ENCODE assay signal across 8 cellular contexts in genomic region chr15:73964736-73965093, GRCh38. TPM values are rescaled to one million over a fixed set of nuclear protein-coding genes. Genes with fewer than 3 reads are reported as not detected.
DNase-seq lines count a peak whose midpoint lies in the region; ATAC-seq and TF ChIP-seq lines count a peak whose summit lies in the region.

No MANE protein-coding gene starts in this region.

- DNase-seq in CD8-positive, alpha-beta memory T cell: peak; percentile 76 to 89 (median 82)
- DNase-seq in NCI-H1092 (lab: John Stamatoyannopoulos, UW) (peak; percentile 50), T-helper 1 cell (peak; percentile 58 to 84 (median 76)), adrenal gland (peak; percentile 75 to 94 (median 85)), right atrium auricular region (ENCODE audit: low spot score) (peak; percentile 89), sciatic nerve (ENCODE audit: low spot score) (peak; percentile 90)

- H3K36me3 ChIP-seq in CD8-positive, alpha-beta memory T cell (ENCODE audit: insufficient read depth, low read length): no peaks in the 10 kb centered on the region
- H3K36me3 ChIP-seq in adrenal gland (replicated peaks in 1 of 2): no peaks in the 10 kb centered on the region
- no peaks in the 10 kb centered on the region for H3K36me3 ChIP-seq in right atrium auricular region

- peaks cover 24 to 31% (median 30%) of the 10 kb centered on the region in 3 donors for H3K4me1 Mint-ChIP-seq in CD8-positive, alpha-beta memory T cell

- H3K9me3 Mint-ChIP-seq in CD8-positive, alpha-beta memory T cell: no peaks in the 10 kb centered on the region

- peak overlapping the region in 6 of 8 donors; percentile 2 to 77 (median 18) for H3K27ac Mint-ChIP-seq in CD8-positive, alpha-beta memory T cell

- CTCF ChIA-PET in CD8-positive, alpha-beta memory T cell (lab: Charles Lee): interaction anchor here (0.7 to 9.0 kb wide), 13 partner anchors 8 to 92 kb away, joined by 3 to 71 read pairs (median 4); partner anchors contain the start of genes STOML1 and TBC1D21

- H3K27ac ChIP-seq in CD8-positive, alpha-beta memory T cell (ENCODE audit: low read depth, low read length): no peak overlapping the region
- H3K27ac ChIP-seq in adrenal gland (peak overlapping the region in 1 of 5 donors; percentile 26), right atrium auricular region (no peak overlapping the region)

- H3K36me3 Mint-ChIP-seq in CD8-positive, alpha-beta memory T cell: no peaks in the 10 kb centered on the region

- H3K4me3 Mint-ChIP-seq in CD8-positive, alpha-beta memory T cell: peak overlapping the region; percentile 30 to 93 (median 81)

- POLR2A ChIA-PET in CD8-positive, alpha-beta memory T cell (lab: Charles Lee): interaction anchor here (0.9 kb wide), 2 partner anchors 13 to 37 kb away, joined by 4 to 5 read pairs; no protein-coding TSS in a partner anchor

- no peaks in the 10 kb centered on the region for H3K27me3 ChIP-seq in CD8-positive, alpha-beta memory T cell (ENCODE audit: insufficient read depth, low read length, poor library complexity, severe bottlenecking)
- no peaks in the 10 kb centered on the region for H3K27me3 ChIP-seq in adrenal gland
- no peaks in the 10 kb centered on the region for H3K27me3 ChIP-seq in right atrium auricular region

- peak overlapping the region; percentile 72 for H3K4me3 ChIP-seq in CD8-positive, alpha-beta memory T cell (ENCODE audit: low read length)
- H3K4me3 ChIP-seq in adrenal gland (no peak overlapping the region), right atrium auricular region (no peak overlapping the region)

- no peak for TF ChIP-seq POLR2A in adrenal gland (IDR thresholded peaks at IDR 0.05)

- peaks cover 30% of the 10 kb centered on the region for H3K4me1 ChIP-seq in CD8-positive, alpha-beta memory T cell (ENCODE audit: insufficient read depth, low read length)
- H3K4me1 ChIP-seq in adrenal gland (replicated peaks in 1 of 2) (peaks cover 0 to 4% of the 10 kb centered on the region in 2 donors), right atrium auricular region (peaks cover 0 to 6% of the 10 kb centered on the region in 2 donors)

- intact Hi-C loops in adrenal gland (cut with DNase I) (no loop called here), sciatic nerve (cut with DNase I) (no loop called here)

- H3K9me3 ChIP-seq in CD8-positive, alpha-beta memory T cell (ENCODE audit: low read length): no peaks in the 10 kb centered on the region
- H3K9me3 ChIP-seq in adrenal gland (replicated peaks in 1 of 3) (no peaks in the 10 kb centered on the region), right atrium auricular region (no peaks in the 10 kb centered on the region)

- 5 to 8% (median 7%) methylated on average over 3 to 11 of the region's 11 CpGs for WGBS in adrenal gland, 4 donors

- peaks cover 0 to 1% of the 10 kb centered on the region in 2 donors for H3K27me3 Mint-ChIP-seq in CD8-positive, alpha-beta memory T cell

- peak; percentile 51 for ATAC-seq in GM21528 (IDR thresholded peaks at IDR 0.05; ENCODE audit: low FRiP score, unreplicated experiment)
- ATAC-seq in sciatic nerve: peak; percentile 95
- ATAC-seq in HG02763 (IDR thresholded peaks at IDR 0.05; ENCODE audit: unreplicated experiment): no peak

- TF ChIP-seq CTCF in adrenal gland (IDR thresholded peaks at IDR 0.05): peak; percentile 92 to 98 (median 96)
- peak; percentile 88 to 96 for TF ChIP-seq CTCF in right atrium auricular region (IDR thresholded peaks at IDR 0.05)

RNA-seq across cellular contexts. Expression of gene STOML1, which starts 27.4 kb away (rescaled TPM):
- total RNA-seq in CD8-positive, alpha-beta memory T cell: 10 to 100 TPM; 13.2 to 13.3 TPM
- polyA plus RNA-seq in CD8-positive, alpha-beta memory T cell: 8.6 TPM
- 10 to 100 TPM; 21.7 to 92.2 (median 32.4) TPM for total RNA-seq in adrenal gland
- polyA plus RNA-seq in adrenal gland: 10 to 100 TPM in 2 of 3 donors, 1 to 10 TPM in 1; 8.6 to 27.5 (median 23.9) TPM
- 10 to 100 TPM; 11.8 to 23.5 TPM for total RNA-seq in right atrium auricular region
- total RNA-seq in sciatic nerve: 15.2 TPM

RNA-seq across cellular contexts. Expression of gene PML, which starts 29.8 kb away (rescaled TPM):
- 10 to 100 TPM; 35.5 to 37.4 TPM for total RNA-seq in CD8-positive, alpha-beta memory T cell
- polyA plus RNA-seq in CD8-positive, alpha-beta memory T cell: 32.3 TPM
- 100 to 1,000 TPM in 1 of 8 donors, 10 to 100 TPM in 7; 27.3 to 103 (median 67.4) TPM for total RNA-seq in adrenal gland
- polyA plus RNA-seq in adrenal gland: 10 to 100 TPM; 10.5 to 44.1 (median 37.0) TPM
- total RNA-seq in right atrium auricular region: 10 to 100 TPM; 27.3 to 36.1 TPM
- total RNA-seq in sciatic nerve: 86.6 TPM

RNA-seq across cellular contexts. Expression of gene LOXL1, which starts 38.5 kb away (rescaled TPM):
- total RNA-seq in CD8-positive, alpha-beta memory T cell: 1 to 10 TPM; 1.3 to 1.5 TPM
- polyA plus RNA-seq in CD8-positive, alpha-beta memory T cell: 3.1 TPM
- total RNA-seq in adrenal gland (10 to 100 TPM in 4 of 8 donors, 1 to 10 TPM in 4; 6.8 to 31.7 (median 10.9) TPM), right atrium auricular region (10 to 100 TPM; 22.2 to 59.0 TPM), sciatic nerve (16.6 TPM)
- 10 to 100 TPM in 2 of 3 donors, 1 to 10 TPM in 1; 8.0 to 58.0 (median 22.5) TPM for polyA plus RNA-seq in adrenal gland
